ENCODE assay signal across 14 cellular contexts in the genomic region with DNA sequence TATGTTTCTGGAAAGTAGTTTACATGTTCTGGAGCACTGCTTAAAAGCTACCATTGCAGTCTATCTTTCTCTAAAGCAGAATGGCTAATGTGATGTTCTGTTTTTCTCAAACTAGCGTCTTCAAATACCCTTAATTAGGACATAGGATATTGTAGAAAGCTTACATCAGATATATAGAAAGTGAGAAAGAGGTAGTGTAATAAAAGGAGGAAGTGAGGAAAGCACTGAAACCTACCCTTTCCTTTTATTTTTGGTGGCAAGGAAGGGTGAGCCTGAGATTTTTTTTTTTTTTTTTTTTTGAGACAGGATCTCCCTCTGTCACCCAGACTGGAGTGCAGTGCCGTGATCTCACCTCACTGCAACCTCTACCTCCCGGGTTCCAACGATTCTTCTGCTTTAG. TPM values are rescaled to one million over a fixed set of nuclear protein-coding genes. Genes with fewer than 3 reads are reported as not detected.
DNase-seq lines count a peak whose midpoint lies in the region; ATAC-seq, FAIRE-seq and TF ChIP-seq lines count a peak whose summit lies in the region.
"Had no signal": no experiment of that assay in that cellular context is flagged by ENCODE, and none has a peak within 500 bp of the region (broad histone marks: within the 10 kb centered on the region; RNA-seq: fewer than 3 reads in every experiment).

No MANE protein-coding gene starts in this region.

- ATAC-seq in GM21447 (IDR thresholded peaks at IDR 0.05; ENCODE audit: unreplicated experiment) (peak; percentile 90), GM12878 (peak; percentile 91), HG03045 (IDR thresholded peaks at IDR 0.05; ENCODE audit: unreplicated experiment) (no peak), HG03432 (IDR thresholded peaks at IDR 0.05; ENCODE audit: unreplicated experiment) (no peak)

- no peak for FAIRE-seq in GM12891 (lab: Jason Lieb, UNC)
- peak; percentile 38 for FAIRE-seq in GM12878 (lab: Jason Lieb, UNC)
- FAIRE-seq: colon, keratinocyte had no signal

- peaks cover 11% of the 10 kb centered on the region for H3K4me1 ChIP-seq in MM.1S (ENCODE audit: low read length)
- H3K4me1 ChIP-seq in GM12878 (ENCODE audit: control insufficient read depth, insufficient read depth, low read length) = peaks cover 8% of the 10 kb centered on the region
- H3K4me1 ChIP-seq: SJSA1 had no signal

- DNase-seq in GM12891 (ENCODE audit: insufficient read length, low spot score) (no peak), MM.1S (no peak), GM12878 (ENCODE audit: low read depth, low spot score) (peak; percentile 21), occipital lobe (lab: John Stamatoyannopoulos, UW) (no peak), globus pallidus (ENCODE audit: low spot score) (no peak)
- DNase-seq: activated CD4-positive, alpha-beta T cell treated with anti-CD3 and anti-CD28 coated beads, Interleukin-2, amount 10 ng/mL, durations not matched to agents 7 days and 5 days; CD8-positive, alpha-beta memory T cell; nephron progenitor cell had no signal

- CTCF ChIA-PET in GM12878 (lab: Yijun Ruan, JAX) = interaction anchor here (0.7 to 2.8 kb wide), 3 partner anchors 9 to 165 kb away, joined by 4 to 10 read pairs (median 6); partner anchors contain the start of gene SENP2

- intact Hi-C loops in GM12878 (cut with micrococcal nuclease; ENCODE audit: unreplicated experiment) = no loop called here

- H3K27ac ChIP-seq in MM.1S (ENCODE audit: low read length) (peak overlapping the region; percentile 31; the same call in 1 of the 2 replicates), GM12878 (ENCODE audit: control insufficient read depth, insufficient read depth) (peak overlapping the region; percentile 40)
- H3K27ac ChIP-seq: SJSA1 had no signal

- TF ChIP-seq POLR2A in GM12891 (IDR thresholded peaks at IDR 0.05; ENCODE audit: low read depth, low read length) (no peak), GM12878 (IDR thresholded peaks at IDR 0.05; ENCODE audit: low read depth, low read length) (no peak)

- TF ChIP-seq RAD21 in GM12878 (IDR thresholded peaks at IDR 0.05; ENCODE audit: insufficient read depth, low read depth, low read length) = no peak

- no TSS peak for BruUV-seq in GM12878 (replicated peaks; lab: Mats Ljungman, UMichigan)

- no peaks in the 10 kb centered on the region for H3K27me3 ChIP-seq in MM.1S (replicated peaks; ENCODE audit: insufficient read depth, low read length)
- no peaks in the 10 kb centered on the region for H3K27me3 ChIP-seq in GM12878 (replicated peaks in 1 of 2; ENCODE audit: control insufficient read depth in 2 of 2, insufficient read depth in 2 of 2, low read length in 1 of 2)
- H3K27me3 ChIP-seq: SJSA1 had no signal

- no peaks in the 10 kb centered on the region for H3K9me3 ChIP-seq in MM.1S (replicated peaks; ENCODE audit: insufficient read depth, low read length)
- H3K9me3 ChIP-seq in GM12878 (replicated peaks; ENCODE audit: control insufficient read depth, insufficient read depth, low read length) = no peaks in the 10 kb centered on the region
- H3K9me3 ChIP-seq: SJSA1 had no signal

- 42% methylated on average over 3 of the region's 4 CpGs for WGBS in GM12878 (ENCODE audit: insufficient coverage, insufficient replicate concordance, low lambda C conversion rate, missing lambda C conversion rate)

- H3K9ac ChIP-seq in MM.1S (ENCODE audit: low read length) (no peak overlapping the region), GM12878 (ENCODE audit: control insufficient read depth, insufficient read depth, low read length) (no peak overlapping the region)

- H2AFZ ChIP-seq in MM.1S (ENCODE audit: low read length) = no peak overlapping the region
- H2AFZ ChIP-seq in GM12878 (ENCODE audit: control insufficient read depth, low read depth, low read length) = no peak overlapping the region

- H3K36me3 ChIP-seq in MM.1S (replicated peaks; ENCODE audit: insufficient read depth, low read length) = peaks cover 13% of the 10 kb centered on the region
- H3K36me3 ChIP-seq in GM12878 (ENCODE audit: control insufficient read depth in 2 of 2, insufficient read depth in 2 of 2, low read length in 1 of 2) = peaks cover 0 to 9% of the 10 kb centered on the region in 2 experiments; a peak in 1 of 4 replicates

- SMC1A ChIA-PET in GM12878 (lab: Charles Lee; ENCODE audit: uncharacterized antibody, unreplicated experiment) = no interaction called here

- peaks cover 35% of the 10 kb centered on the region for H3K79me2 ChIP-seq in MM.1S (ENCODE audit: low read length)
- no peaks in the 10 kb centered on the region for H3K79me2 ChIP-seq in GM12878 (ENCODE audit: control insufficient read depth, insufficient read depth, low read length)

- H3F3A ChIP-seq in MM.1S (ENCODE audit: insufficient read depth, low read length) = peaks cover 7% of the 10 kb centered on the region; the same call in 1 of the 2 replicates

- POLR2A ChIA-PET in GM12878 (lab: Charles Lee) = interaction anchor here (0.5 to 1.0 kb wide), 4 partner anchors 9 to 1496 kb away, joined by 3 to 6 read pairs (median 4); no protein-coding TSS in a partner anchor

- H4K20me1 ChIP-seq in MM.1S (ENCODE audit: insufficient read depth, low read length) (no peaks in the 10 kb centered on the region), GM12878 (ENCODE audit: control insufficient read depth, insufficient read depth) (no peaks in the 10 kb centered on the region)

- in situ Hi-C loops in GM12878 (cut with MboI) = no loop called here

- H3K4me2 ChIP-seq in MM.1S (ENCODE audit: low read depth, low read length) (peak overlapping the region; percentile 1; the same call in 1 of the 2 replicates), GM12878 (ENCODE audit: control insufficient read depth, insufficient read depth) (peak overlapping the region; percentile 46)

- TF ChIP-seq EP300 in GM12878 (IDR thresholded peaks at IDR 0.05; ENCODE audit: borderline replicate concordance in 1 of 2, control insufficient read depth in 1 of 2, low read depth in 2 of 2, low read length in 2 of 2) = no peak

- H3K9me2 ChIP-seq in MM.1S (replicated peaks; ENCODE audit: insufficient read depth, low read length) = no peaks in the 10 kb centered on the region

- H3K4me3 ChIP-seq in MM.1S (ENCODE audit: low read length) (no peak overlapping the region), GM12878 (no peak overlapping the region)
- H3K4me3 ChIP-seq: SJSA1 had no signal

- no peak for TF ChIP-seq CTCF in MM.1S (IDR thresholded peaks at IDR 0.05; ENCODE audit: low read length)
- no peak for TF ChIP-seq CTCF in GM12878 (IDR thresholded peaks at IDR 0.05 in 2 of 3, conservative IDR thresholded peaks at IDR 0.05 in 1 of 3; ENCODE audit: control insufficient read depth in 2 of 3, extremely low read depth in 1 of 3, insufficient read depth in 1 of 3, low read depth in 3 of 3, low read length in 3 of 3)

- RAD21 ChIA-PET in GM12878 (lab: Charles Lee; ENCODE audit: unreplicated experiment) = interaction anchor here (0.6 kb wide), 1 partner anchor 830 kb away, joined by 3 read pairs; no protein-coding TSS in a partner anchor

TF ChIP-seq in GM12891, 5 proteins besides CTCF, POLR2A, EP300 and RAD21:
- peak; percentile 89 for TF ChIP-seq SPI1 (IDR thresholded peaks at IDR 0.05; ENCODE audit: low read depth, low read length)
- TF ChIP-seq POU2F2 (IDR thresholded peaks at IDR 0.05; ENCODE audit: low read depth, low read length) = no peak
- TF ChIP-seq PAX5 (IDR thresholded peaks at IDR 0.05; ENCODE audit: insufficient read depth, low read length, severe bottlenecking) = no peak

TF ChIP-seq in GM12878, 131 proteins besides CTCF, POLR2A, EP300 and RAD21 (continues in another document):
- TF ChIP-seq ZNF207 (IDR thresholded peaks at IDR 0.05; ENCODE audit: borderline replicate concordance) (no peak), SUZ12 (IDR thresholded peaks at IDR 0.05; ENCODE audit: unreplicated experiment) (no peak), YBX1 (IDR thresholded peaks at IDR 0.05) (no peak)

RNA-seq across cellular contexts. Expression of gene SENP2, which starts 9.4 kb away (rescaled TPM):
- polyA plus RNA-seq in GM12891 (2012; ENCODE audit: low read depth, missing spikeins) = 15.7 TPM
- 29.0 and 32.5 TPM in 2 replicates for total RNA-seq in GM12878 (2013; cell fraction: nucleolus; rRNA removed)
- 18.1 and 28.2 TPM in 2 replicates for total RNA-seq in GM12878 (2014; rRNA removed)
- 42.7 and 44.4 TPM in 2 replicates for total RNA-seq in GM12878 (2014; rRNA removed; fragmentation: Illumina TruSeq; extraction: Trizol)
- total RNA-seq in GM12878 (2021) = 35.4 and 36.2 TPM in 2 replicates
- polyA plus RNA-seq in GM12878 (2011; ENCODE audit: low read depth) = 8.6 TPM
- polyA plus RNA-seq in GM12878 (2011; rRNA removed) = 12.1 and 17.4 TPM in 2 replicates
- 3.7 and 4.0 TPM in 2 replicates for polyA plus RNA-seq in GM12878 (2011; cell fraction: cytosol; rRNA removed)
- polyA plus RNA-seq in GM12878 (2011; cell fraction: nucleus; rRNA removed) = 5.4 and 7.2 TPM in 2 replicates
- 16.3 and 17.2 TPM in 2 replicates for polyA plus RNA-seq in GM12878 (2012)
- polyA plus RNA-seq in GM12878 (2014; fragmentation: Illumina TruSeq; extraction: Trizol) = 36.0 and 42.8 TPM in 2 replicates
- 1 to 10 TPM; 9.0 to 9.7 TPM for polyA plus RNA-seq in GM12878 (2014; fragmentation: Nextera tagmentation; extraction: Ambion mirVana)
- 18.8 and 19.7 TPM in 2 replicates for polyA plus RNA-seq in GM12878 (2014; rRNA removed)
- polyA plus RNA-seq in GM12878 (2016; fragmentation: Nextera tagmentation; extraction: Ambion mirVana) = 10 to 100 TPM; 30.5 to 35.1 TPM
- polyA minus RNA-seq in GM12878 (2011; rRNA and poly(A)+ RNA removed) = 6.0 and 11.0 TPM in 2 replicates
- 5.7 and 9.2 TPM in 2 replicates for polyA minus RNA-seq in GM12878 (2011; cell fraction: cytosol; rRNA and poly(A)+ RNA removed)
- 2.8 and 5.5 TPM in 2 replicates for polyA minus RNA-seq in GM12878 (2011; cell fraction: nucleus; rRNA and poly(A)+ RNA removed)
- 43.5 TPM for total RNA-seq in occipital lobe

RNA-seq across cellular contexts. Expression of gene LIPH, which starts 43.1 kb away (rescaled TPM):
- polyA plus RNA-seq in GM12891 (2012; ENCODE audit: low read depth, missing spikeins) = 1.1 TPM
- 10.0 and 12.6 TPM in 2 replicates for total RNA-seq in GM12878 (2013; cell fraction: nucleolus; rRNA removed)
- total RNA-seq in GM12878 (2014; rRNA removed) (6.8 and 8.0 TPM in 2 replicates), GM12878 (2014; rRNA removed; fragmentation: Illumina TruSeq; extraction: Trizol) (4.9 and 5.4 TPM in 2 replicates), GM12878 (2021) (8.8 and 9.1 TPM in 2 replicates), occipital lobe (not detected)
- 2.0 TPM for polyA plus RNA-seq in GM12878 (2011; ENCODE audit: low read depth)
- polyA plus RNA-seq in GM12878 (2011; rRNA removed) (11.1 and 11.7 TPM in 2 replicates), GM12878 (2014; fragmentation: Illumina TruSeq; extraction: Trizol) (7.8 and 11.6 TPM in 2 replicates), GM12878 (2014; fragmentation: Nextera tagmentation; extraction: Ambion mirVana) (1 to 10 TPM; 2.2 to 4.7 TPM), GM12878 (2014; rRNA removed) (4.2 and 5.7 TPM in 2 replicates), GM12878 (2016; fragmentation: Nextera tagmentation; extraction: Ambion mirVana) (1 to 10 TPM; 5.1 TPM)
- polyA plus RNA-seq in GM12878 (2011; cell fraction: cytosol; rRNA removed) = 5.0 and 5.6 TPM in 2 replicates
- 3.1 and 3.6 TPM in 2 replicates for polyA plus RNA-seq in GM12878 (2011; cell fraction: nucleus; rRNA removed)
- 1.9 and 4.7 TPM in 2 replicates for polyA plus RNA-seq in GM12878 (2012)
- 14.4 and 16.4 TPM in 2 replicates for polyA minus RNA-seq in GM12878 (2011; rRNA and poly(A)+ RNA removed)
- 4.0 and 5.1 TPM in 2 replicates for polyA minus RNA-seq in GM12878 (2011; cell fraction: cytosol; rRNA and poly(A)+ RNA removed)
- 1.5 and 1.7 TPM in 2 replicates for polyA minus RNA-seq in GM12878 (2011; cell fraction: nucleus; rRNA and poly(A)+ RNA removed)
- total RNA-seq: activated CD4-positive, alpha-beta T cell treated with anti-CD3 and anti-CD28 coated beads, Interleukin-2, amount 10 ng/mL, durations not matched to agents 7 days and 5 days; CD8-positive, alpha-beta memory T cell had no signal
- polyA plus RNA-seq: CD8-positive, alpha-beta memory T cell had no signal

Comparison
In these comparisons a context has a peak if more than half of its experiments do, and no peak if none do; other contexts are left out.
1. ATAC-seq: peak in GM21447 (single experiment) and GM12878 (single experiment); none in HG03045 (single experiment) and HG03432 (single experiment).